Comparison of ENCODE assay signal across 12 cellular contexts in genomic region chr3:1987983-1988382, GRCh38.
DNase-seq lines count a peak whose midpoint lies in the region; TF ChIP-seq lines count a peak whose summit lies in the region.
"Had no signal": no experiment of that assay in that cellular context is flagged by ENCODE, and none has a peak within 500 bp of the region (broad histone marks: within the 10 kb centered on the region; RNA-seq: fewer than 3 reads in every experiment).

No MANE protein-coding gene starts in this region.

- TF ChIP-seq POLR2A in uterus (IDR thresholded peaks at IDR 0.05) = no peak

- intact Hi-C loops in PC-9 (cut with micrococcal nuclease; ENCODE audit: unreplicated experiment) = no loop called here
- intact Hi-C loops in uterus (cut with DNase I; ENCODE audit: low total_unique reads) = no loop called here

- H3K36me3 ChIP-seq in PC-9 (ENCODE audit: low read depth) (no peaks in the 10 kb centered on the region), uterus (no peaks in the 10 kb centered on the region)

- DNase-seq in GM12865 (ENCODE audit: low read depth) = peak; percentile 3
- DNase-seq in NCI-H526 treated with DMSO at 0.1 percent for 48 hours (lab: John Stamatoyannopoulos, UW) = peak; percentile 33
- peak; percentile 15 to 61 for DNase-seq in dermis microvascular lymphatic vessel endothelial cell (ENCODE audit: low read depth in 2 of 2)
- DNase-seq in neural crest cell (ENCODE audit: low read depth, low spot score) = no peak
- no peak for DNase-seq in DMS114 treated with DMSO at 0.1 percent for 48 hours (lab: John Stamatoyannopoulos, UW; ENCODE audit: unreplicated experiment)
- no peak for DNase-seq in PC-9
- DNase-seq in stimulated activated CD4-positive, alpha-beta T cell treated with anti-CD3 and anti-CD28 coated beads, Interleukin-1b, Interleukin-23, amount 100 ng/mL, for 48 hours = no peak
- no peak for DNase-seq in uterus
- DNase-seq: activated CD8-positive, alpha-beta memory T cell treated with anti-CD3 and anti-CD28 coated beads, Interleukin-2, amount 10 ng/mL, durations not matched to agents 7 days and 5 days; HFFc6; NCI-H2171; stimulated activated naive CD8-positive, alpha-beta T cell treated with anti-CD3 and anti-CD28 coated beads, Interleukin-15, amount 100 ng/mL, for 72 hours had no signal

- H3K27ac ChIP-seq in PC-9 (no peak overlapping the region), uterus (no peak overlapping the region)

- H3K4me1 ChIP-seq in PC-9 (replicated peaks; ENCODE audit: insufficient read depth) (no peaks in the 10 kb centered on the region), uterus (no peaks in the 10 kb centered on the region)

- H2AFZ ChIP-seq in PC-9 = no peak overlapping the region

- H3K4me2 ChIP-seq in PC-9 = no peak overlapping the region

- POLR2A ChIA-PET in PC-9 (lab: Charles Lee; ENCODE audit: unreplicated experiment) = no interaction called here

- H3K36me3 Mint-ChIP-seq in neural crest cell (ENCODE audit: low read depth) = no peaks in the 10 kb centered on the region
- H3K36me3 Mint-ChIP-seq: activated CD8-positive, alpha-beta memory T cell treated with anti-CD3 and anti-CD28 coated beads, Interleukin-2, amount 10 ng/mL, durations not matched to agents 7 days and 5 days had no signal

- peak; percentile 10 for TF ChIP-seq CTCF in GM12865 (IDR thresholded peaks at IDR 0.05; ENCODE audit: insufficient read depth, low read depth, low read length, missing control alignments)
- TF ChIP-seq CTCF in neural crest cell (conservative IDR thresholded peaks at IDR 0.05) = peak; percentile 53
- no peak for TF ChIP-seq CTCF in PC-9 (conservative IDR thresholded peaks at IDR 0.05)
- no peak for TF ChIP-seq CTCF in uterus (IDR thresholded peaks at IDR 0.05)

- no peaks in the 10 kb centered on the region for H3K79me2 ChIP-seq in PC-9 (ENCODE audit: low read depth)

- no peaks in the 10 kb centered on the region for H3K9me2 ChIP-seq in PC-9 (ENCODE audit: insufficient read depth)

- no peaks in the 10 kb centered on the region for H3K4me1 Mint-ChIP-seq in neural crest cell
- H3K4me1 Mint-ChIP-seq: activated CD8-positive, alpha-beta memory T cell treated with anti-CD3 and anti-CD28 coated beads, Interleukin-2, amount 10 ng/mL, durations not matched to agents 7 days and 5 days; stimulated activated naive CD8-positive, alpha-beta T cell treated with anti-CD3 and anti-CD28 coated beads, Interleukin-15, amount 100 ng/mL, for 72 hours had no signal

- H3K4me3 ChIP-seq in GM12865 (ENCODE audit: low read depth, low read length) (no peak overlapping the region), PC-9 (no peak overlapping the region), uterus (no peak overlapping the region)

- no peak overlapping the region for H3K4me3 Mint-ChIP-seq in neural crest cell
- H3K4me3 Mint-ChIP-seq: activated CD8-positive, alpha-beta memory T cell treated with anti-CD3 and anti-CD28 coated beads, Interleukin-2, amount 10 ng/mL, durations not matched to agents 7 days and 5 days; HFFc6; stimulated activated naive CD8-positive, alpha-beta T cell treated with anti-CD3 and anti-CD28 coated beads, Interleukin-15, amount 100 ng/mL, for 72 hours had no signal

- no peaks in the 10 kb centered on the region for H4K20me1 ChIP-seq in PC-9 (ENCODE audit: insufficient read depth)

- H3F3A ChIP-seq in PC-9 (ENCODE audit: insufficient read depth, low read depth) = no peaks in the 10 kb centered on the region

- CTCF ChIA-PET in PC-9 (lab: Charles Lee) = no interaction called here

- H3K27me3 Mint-ChIP-seq in neural crest cell (ENCODE audit: low read depth) = no peaks in the 10 kb centered on the region
- H3K27me3 Mint-ChIP-seq: activated CD8-positive, alpha-beta memory T cell treated with anti-CD3 and anti-CD28 coated beads, Interleukin-2, amount 10 ng/mL, durations not matched to agents 7 days and 5 days; stimulated activated naive CD8-positive, alpha-beta T cell treated with anti-CD3 and anti-CD28 coated beads, Interleukin-15, amount 100 ng/mL, for 72 hours had no signal

- no peak overlapping the region for H3K27ac Mint-ChIP-seq in neural crest cell (ENCODE audit: unreplicated experiment)
- H3K27ac Mint-ChIP-seq: activated CD8-positive, alpha-beta memory T cell treated with anti-CD3 and anti-CD28 coated beads, Interleukin-2, amount 10 ng/mL, durations not matched to agents 7 days and 5 days; HFFc6; stimulated activated naive CD8-positive, alpha-beta T cell treated with anti-CD3 and anti-CD28 coated beads, Interleukin-15, amount 100 ng/mL, for 72 hours had no signal

- no TSS peak for BruUV-seq in PC-9 (replicated peaks; lab: Mats Ljungman, UMichigan)

- H3K9me3 ChIP-seq in PC-9 (ENCODE audit: insufficient read depth, low read depth) (no peaks in the 10 kb centered on the region), uterus (no peaks in the 10 kb centered on the region)

- H3K27me3 ChIP-seq in PC-9 (ENCODE audit: insufficient read depth, low read depth) = no peaks in the 10 kb centered on the region
- no peaks in the 10 kb centered on the region for H3K27me3 ChIP-seq in uterus

- peaks cover 3% of the 10 kb centered on the region for H3K9me3 Mint-ChIP-seq in neural crest cell
- H3K9me3 Mint-ChIP-seq: stimulated activated naive CD8-positive, alpha-beta T cell treated with anti-CD3 and anti-CD28 coated beads, Interleukin-15, amount 100 ng/mL, for 72 hours had no signal

Comparison
In these comparisons a context has a peak if more than half of its experiments do, and no peak if none do; other contexts are left out.
1. DNase-seq: peak in GM12865 (single experiment), NCI-H526 treated with DMSO at 0.1 percent for 48 hours (single experiment) and dermis microvascular lymphatic vessel endothelial cell (2 of 2); none in neural crest cell (single experiment), DMS114 treated with DMSO at 0.1 percent for 48 hours (single experiment), PC-9 (0 of 2), stimulated activated CD4-positive, alpha-beta T cell treated with anti-CD3 and anti-CD28 coated beads, Interleukin-1b, Interleukin-23, amount 100 ng/mL, for 48 hours (single experiment) and uterus (0 of 2).
2. CTCF ChIP-seq: peak in GM12865 (single experiment) and neural crest cell (single experiment); none in PC-9 (single experiment) and uterus (0 of 4).